8 cellular contexts compared by ENCODE assay signal in the genomic region with DNA sequence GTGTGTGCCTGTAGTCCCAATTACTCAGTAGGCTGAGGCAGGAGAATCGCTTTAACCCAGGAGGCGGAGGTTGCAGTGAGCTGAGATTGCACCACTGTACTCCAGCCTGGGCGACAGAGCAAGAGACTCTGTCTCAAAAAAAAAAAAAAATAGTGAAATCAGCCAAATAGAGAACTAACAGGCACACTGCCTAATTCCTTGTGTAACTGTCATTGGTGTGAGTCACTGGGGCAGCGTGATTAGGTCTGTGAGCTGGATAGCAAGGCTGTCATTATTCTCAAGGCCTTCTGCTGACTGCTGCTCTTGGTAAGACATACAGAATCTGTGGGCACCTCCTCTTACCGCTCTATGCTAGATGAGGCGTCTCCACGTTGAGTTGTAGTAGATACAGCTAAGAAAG.
DNase-seq lines count a peak whose midpoint lies in the region; ATAC-seq and TF ChIP-seq lines count a peak whose summit lies in the region.

No MANE protein-coding gene starts in this region.

- no peak overlapping the region for H3K4me3 ChIP-seq in adrenal gland
- no peak overlapping the region for H3K4me3 ChIP-seq in hepatocyte

- POLR2A ChIA-PET in HEK293T (lab: Yijun Ruan, JAX) = no interaction called here

- H3K9me3 ChIP-seq in adrenal gland (replicated peaks in 1 of 3) (no peaks in the 10 kb centered on the region), hepatocyte (ENCODE audit: low read depth) (no peaks in the 10 kb centered on the region)

- peak overlapping the region; percentile 14 to 85 (median 82) for H3K27ac ChIP-seq in adrenal gland
- peak overlapping the region; percentile 65 for H3K27ac ChIP-seq in hepatocyte

- H3K27me3 ChIP-seq in adrenal gland = no peaks in the 10 kb centered on the region
- H3K27me3 ChIP-seq in hepatocyte = no peaks in the 10 kb centered on the region

- H2AFZ ChIP-seq in hepatocyte = no peak overlapping the region

- intact Hi-C loops in adrenal gland (cut with DNase I) = no loop called here

- H3K4me1 ChIP-seq in adrenal gland (replicated peaks in 1 of 2) = peaks cover 15 to 20% of the 10 kb centered on the region in 2 donors
- H3K4me1 ChIP-seq in hepatocyte (ENCODE audit: insufficient read depth) = peaks cover 36% of the 10 kb centered on the region

- TF ChIP-seq CTCF in adrenal gland (IDR thresholded peaks at IDR 0.05) = no peak
- TF ChIP-seq CTCF in hepatocyte (IDR thresholded peaks at IDR 0.05; ENCODE audit: poor library complexity) = no peak

- CTCF ChIA-PET in HEK293T (lab: Yijun Ruan, JAX) = interaction anchor here (0.6 to 0.7 kb wide), 2 partner anchors 15 to 930 kb away, joined by 3 to 4 read pairs; no protein-coding TSS in a partner anchor

- peak; percentile 66 for DNase-seq in HPDE6-E6E7 (ENCODE audit: extremely low spot score)
- peak; percentile 81 to 96 (median 93) for DNase-seq in adrenal gland
- DNase-seq in hepatocyte (ENCODE audit: low spot score) = peak; percentile 80
- peak; percentile 65 for DNase-seq in superior temporal gyrus (ENCODE audit: extremely low spot score)
- DNase-seq in NK-92 (lab: John Stamatoyannopoulos, UW; ENCODE audit: unreplicated experiment) = no peak
- no peak for DNase-seq in HEK293T (ENCODE audit: extremely low spot score)

- no peaks in the 10 kb centered on the region for H3K9me2 ChIP-seq in hepatocyte (replicated peaks; ENCODE audit: insufficient read depth)

- H4K20me1 ChIP-seq in hepatocyte (ENCODE audit: insufficient read depth, poor library complexity, severe bottlenecking) = peaks cover 3% of the 10 kb centered on the region

- peaks cover 83% of the 10 kb centered on the region for H3K79me2 ChIP-seq in hepatocyte

- ATAC-seq in GM18502 (IDR thresholded peaks at IDR 0.05; ENCODE audit: poor library complexity, unreplicated experiment) (no peak), GM21447 (IDR thresholded peaks at IDR 0.05; ENCODE audit: unreplicated experiment) (no peak)

- 32 to 39% (median 35%) methylated on average over 7 of the region's 7 CpGs for WGBS in adrenal gland, 4 donors
- WGBS in hepatocyte (ENCODE audit: low lambda C conversion rate, missing lambda C conversion rate) = 73% methylated on average over 7 of the region's 7 CpGs

- peak in 1 of 2 donors; percentile 73 for TF ChIP-seq POLR2A in adrenal gland (IDR thresholded peaks at IDR 0.05)

- no peaks in the 10 kb centered on the region for H3K36me3 ChIP-seq in adrenal gland (replicated peaks in 1 of 2)
- no peaks in the 10 kb centered on the region for H3K36me3 ChIP-seq in hepatocyte (replicated peaks; ENCODE audit: insufficient read depth, low read depth)

- H3K4me2 ChIP-seq in hepatocyte = peak overlapping the region; percentile 32

TF ChIP-seq in HEK293T, 16 proteins besides CTCF, POLR2A, EP300 and RAD21:
- TF ChIP-seq CTBP1 (IDR thresholded peaks at IDR 0.05; ENCODE audit: borderline replicate concordance) = no peak
- no peak for TF ChIP-seq BHLHE40 (IDR thresholded peaks at IDR 0.05; ENCODE audit: borderline replicate concordance)

Comparison
In these comparisons a context has a peak if more than half of its experiments do, and no peak if none do; other contexts are left out.
1. DNase-seq: peak in HPDE6-E6E7 (single experiment), adrenal gland (7 of 7), hepatocyte (single experiment) and superior temporal gyrus (single experiment); none in NK-92 (single experiment) and HEK293T (single experiment).